In the genomic region with DNA sequence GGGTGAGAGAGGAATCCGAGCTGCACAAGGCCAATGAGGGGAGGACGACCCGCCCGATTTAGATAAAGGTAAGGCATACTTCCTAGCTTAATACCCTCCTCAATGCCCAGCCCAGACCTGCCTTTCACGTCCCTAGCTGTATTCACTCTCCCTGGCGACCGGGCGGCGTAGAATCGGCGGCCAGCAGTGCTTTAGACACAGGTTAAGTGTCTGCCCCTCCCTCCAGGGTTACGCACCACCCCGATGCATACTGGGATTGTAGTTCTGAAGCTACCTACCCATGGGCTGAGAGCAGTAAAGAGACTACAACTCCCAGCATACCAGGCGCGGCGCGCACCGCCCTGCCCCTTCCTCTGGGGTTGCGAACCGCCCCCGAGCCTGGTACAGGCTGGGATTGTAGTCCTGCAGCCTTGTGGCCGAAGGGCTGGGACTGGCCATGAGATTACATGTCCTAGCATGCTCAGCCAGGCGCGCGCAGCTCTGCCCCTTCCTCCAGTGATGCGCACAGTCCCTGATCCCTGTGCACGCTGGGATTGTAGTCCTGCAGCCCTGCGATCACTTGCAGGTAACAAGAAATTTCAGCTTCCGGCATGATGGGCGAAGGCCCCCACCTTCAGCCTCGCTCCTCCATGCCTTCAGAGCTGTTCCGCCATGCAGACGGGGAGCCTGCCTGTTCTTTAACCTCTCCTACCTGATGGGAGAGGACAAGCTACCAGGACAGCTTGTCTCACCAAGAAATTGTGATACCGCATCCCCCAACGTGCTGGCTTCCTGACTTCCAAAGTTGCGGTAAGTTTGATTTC, we compare ENCODE assay signal across 1 cellular context.
TF ChIP-seq lines count a peak whose summit lies in the region.

No MANE protein-coding gene starts in this region.

TF ChIP-seq in K562, 482 proteins besides CTCF, POLR2A, EP300 and RAD21 (continued from another document and continues in another):
- TF ChIP-seq, protein P1, sequence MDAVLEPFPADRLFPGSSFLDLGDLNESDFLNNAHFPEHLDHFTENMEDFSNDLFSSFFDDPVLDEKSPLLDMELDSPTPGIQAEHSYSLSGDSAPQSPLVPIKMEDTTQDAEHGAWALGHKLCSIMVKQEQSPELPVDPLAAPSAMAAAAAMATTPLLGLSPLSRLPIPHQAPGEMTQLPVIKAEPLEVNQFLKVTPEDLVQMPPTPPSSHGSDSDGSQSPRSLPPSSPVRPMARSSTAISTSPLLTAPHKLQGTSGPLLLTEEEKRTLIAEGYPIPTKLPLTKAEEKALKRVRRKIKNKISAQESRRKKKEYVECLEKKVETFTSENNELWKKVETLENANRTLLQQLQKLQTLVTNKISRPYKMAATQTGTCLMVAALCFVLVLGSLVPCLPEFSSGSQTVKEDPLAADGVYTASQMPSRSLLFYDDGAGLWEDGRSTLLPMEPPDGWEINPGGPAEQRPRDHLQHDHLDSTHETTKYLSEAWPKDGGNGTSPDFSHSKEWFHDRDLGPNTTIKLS (IDR thresholded peaks at IDR 0.05; ENCODE audit: borderline replicate concordance, low read depth) = peak; percentile 94
- TF ChIP-seq ATF1 (CRISPR knock-in tag; IDR thresholded peaks at IDR 0.05) (no peak), ATF1 (tag; IDR thresholded peaks at IDR 0.05) (peak; percentile 97), CBX5 (IDR thresholded peaks at IDR 0.05; ENCODE audit: borderline replicate concordance, low read depth) (0 out of 2 replicates have a peak, but pooled peaks have one; percentile 15), SRF (CRISPR knock-in tag; IDR thresholded peaks at IDR 0.05) (0 out of 4 replicates have a peak, but pooled peaks of 1 of the 2 experiments have one; percentile 54), HCFC1 (IDR thresholded peaks at IDR 0.05; ENCODE audit: low read depth, low read length) (peak; percentile 99), POLR2AphosphoS2 (IDR thresholded peaks at IDR 0.05; ENCODE audit: low read length) (no peak), ZNF175 (CRISPR knock-in tag; IDR thresholded peaks at IDR 0.05; ENCODE audit: low read depth) (peak; percentile 78; the same call in 1 of the 2 replicates), CXXC5 (CRISPR knock-in tag; IDR thresholded peaks at IDR 0.05) (peak; percentile 97), SIN3A (IDR thresholded peaks at IDR 0.05; ENCODE audit: borderline replicate concordance in 2 of 2, control insufficient read depth in 1 of 2, low read depth in 2 of 2, low read length in 2 of 2) (peak; percentile 26 to 49; a peak in 1 of 4 replicates), SIX5 (IDR thresholded peaks at IDR 0.05; ENCODE audit: borderline replicate concordance in 1 of 2, insufficient read depth in 1 of 2, low read depth in 1 of 2, low read length in 2 of 2) (peak; percentile 89 to 94), MAZ (CRISPR knock-in tag; conservative IDR thresholded peaks at IDR 0.05 in 1 of 2, IDR thresholded peaks at IDR 0.05 in 1 of 2) (peak; percentile 96 to 97), NRF1 (conservative IDR thresholded peaks at IDR 0.05 in 1 of 2, IDR thresholded peaks at IDR 0.05 in 1 of 2) (peak; percentile 92 to 94), TBL1XR1 (IDR thresholded peaks at IDR 0.05; ENCODE audit: low read length in 2 of 2) (0 out of 4 replicates have a peak, but pooled peaks of 1 of the 2 experiments have one; percentile 51), ZKSCAN8 (CRISPR knock-in tag; IDR thresholded peaks at IDR 0.05) (no peak), ZNF644 (tag; IDR thresholded peaks at IDR 0.05; ENCODE audit: low read depth) (peak; percentile 90), KLF13 (tag; IDR thresholded peaks at IDR 0.05; ENCODE audit: borderline replicate concordance, low read depth) (peak; percentile 86; the same call in 1 of the 2 replicates), ZKSCAN1 (IDR thresholded peaks at IDR 0.05; ENCODE audit: low read depth, low read length) (peak; percentile 36; the same call in 1 of the 2 replicates), CREM (IDR thresholded peaks at IDR 0.05; ENCODE audit: low read depth) (peak; percentile 94), EHMT2 (IDR thresholded peaks at IDR 0.05) (0 out of 2 replicates have a peak, but pooled peaks have one; percentile 7), YY1 (IDR thresholded peaks at IDR 0.05; ENCODE audit: borderline replicate concordance in 1 of 3, control insufficient read depth in 1 of 3, extremely low read depth in 1 of 3, insufficient read depth in 3 of 3, insufficient read length in 1 of 3, insufficient replicate concordance in 2 of 3, low read depth in 1 of 3, low read length in 2 of 3) (peak in 2 of 3 experiments; percentile 44 to 70), GABPA (tag; conservative IDR thresholded peaks at IDR 0.05; ENCODE audit: low read depth) (peak; percentile 90), KAT2B (IDR thresholded peaks at IDR 0.05; ENCODE audit: low read depth, low read length) (no peak), PHF20 (IDR thresholded peaks at IDR 0.05; ENCODE audit: partially characterized antibody) (peak; percentile 68), CTBP1 (IDR thresholded peaks at IDR 0.05; ENCODE audit: borderline replicate concordance) (peak; percentile 90), RBFOX2 (IDR thresholded peaks at IDR 0.05; ENCODE audit: low read depth, low read length) (peak; percentile 73), POU5F1 (IDR thresholded peaks at IDR 0.05; ENCODE audit: borderline replicate concordance, low read depth, low read length, partially characterized antibody) (peak; percentile 77)
- TF ChIP-seq, protein P2, sequence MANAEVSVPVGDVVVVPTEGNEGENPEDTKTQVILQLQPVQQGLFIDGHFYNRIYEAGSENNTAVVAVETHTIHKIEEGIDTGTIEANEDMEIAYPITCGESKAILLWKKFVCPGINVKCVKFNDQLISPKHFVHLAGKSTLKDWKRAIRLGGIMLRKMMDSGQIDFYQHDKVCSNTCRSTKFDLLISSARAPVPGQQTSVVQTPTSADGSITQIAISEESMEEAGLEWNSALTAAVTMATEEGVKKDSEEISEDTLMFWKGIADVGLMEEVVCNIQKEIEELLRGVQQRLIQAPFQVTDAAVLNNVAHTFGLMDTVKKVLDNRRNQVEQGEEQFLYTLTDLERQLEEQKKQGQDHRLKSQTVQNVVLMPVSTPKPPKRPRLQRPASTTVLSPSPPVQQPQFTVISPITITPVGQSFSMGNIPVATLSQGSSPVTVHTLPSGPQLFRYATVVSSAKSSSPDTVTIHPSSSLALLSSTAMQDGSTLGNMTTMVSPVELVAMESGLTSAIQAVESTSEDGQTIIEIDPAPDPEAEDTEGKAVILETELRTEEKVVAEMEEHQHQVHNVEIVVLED (CRISPR knock-in tag; IDR thresholded peaks at IDR 0.05) = peak; percentile 94
- TF ChIP-seq, protein P3, sequence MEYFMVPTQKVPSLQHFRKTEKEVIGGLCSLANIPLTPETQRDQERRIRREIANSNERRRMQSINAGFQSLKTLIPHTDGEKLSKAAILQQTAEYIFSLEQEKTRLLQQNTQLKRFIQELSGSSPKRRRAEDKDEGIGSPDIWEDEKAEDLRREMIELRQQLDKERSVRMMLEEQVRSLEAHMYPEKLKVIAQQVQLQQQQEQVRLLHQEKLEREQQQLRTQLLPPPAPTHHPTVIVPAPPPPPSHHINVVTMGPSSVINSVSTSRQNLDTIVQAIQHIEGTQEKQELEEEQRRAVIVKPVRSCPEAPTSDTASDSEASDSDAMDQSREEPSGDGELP (CRISPR knock-in tag; IDR thresholded peaks at IDR 0.05; ENCODE audit: borderline replicate concordance) = peak; percentile 82
- TF ChIP-seq, protein P4, sequence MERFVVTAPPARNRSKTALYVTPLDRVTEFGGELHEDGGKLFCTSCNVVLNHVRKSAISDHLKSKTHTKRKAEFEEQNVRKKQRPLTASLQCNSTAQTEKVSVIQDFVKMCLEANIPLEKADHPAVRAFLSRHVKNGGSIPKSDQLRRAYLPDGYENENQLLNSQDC (CRISPR knock-in tag; IDR thresholded peaks at IDR 0.05) = no peak
- TF ChIP-seq, protein P5, sequence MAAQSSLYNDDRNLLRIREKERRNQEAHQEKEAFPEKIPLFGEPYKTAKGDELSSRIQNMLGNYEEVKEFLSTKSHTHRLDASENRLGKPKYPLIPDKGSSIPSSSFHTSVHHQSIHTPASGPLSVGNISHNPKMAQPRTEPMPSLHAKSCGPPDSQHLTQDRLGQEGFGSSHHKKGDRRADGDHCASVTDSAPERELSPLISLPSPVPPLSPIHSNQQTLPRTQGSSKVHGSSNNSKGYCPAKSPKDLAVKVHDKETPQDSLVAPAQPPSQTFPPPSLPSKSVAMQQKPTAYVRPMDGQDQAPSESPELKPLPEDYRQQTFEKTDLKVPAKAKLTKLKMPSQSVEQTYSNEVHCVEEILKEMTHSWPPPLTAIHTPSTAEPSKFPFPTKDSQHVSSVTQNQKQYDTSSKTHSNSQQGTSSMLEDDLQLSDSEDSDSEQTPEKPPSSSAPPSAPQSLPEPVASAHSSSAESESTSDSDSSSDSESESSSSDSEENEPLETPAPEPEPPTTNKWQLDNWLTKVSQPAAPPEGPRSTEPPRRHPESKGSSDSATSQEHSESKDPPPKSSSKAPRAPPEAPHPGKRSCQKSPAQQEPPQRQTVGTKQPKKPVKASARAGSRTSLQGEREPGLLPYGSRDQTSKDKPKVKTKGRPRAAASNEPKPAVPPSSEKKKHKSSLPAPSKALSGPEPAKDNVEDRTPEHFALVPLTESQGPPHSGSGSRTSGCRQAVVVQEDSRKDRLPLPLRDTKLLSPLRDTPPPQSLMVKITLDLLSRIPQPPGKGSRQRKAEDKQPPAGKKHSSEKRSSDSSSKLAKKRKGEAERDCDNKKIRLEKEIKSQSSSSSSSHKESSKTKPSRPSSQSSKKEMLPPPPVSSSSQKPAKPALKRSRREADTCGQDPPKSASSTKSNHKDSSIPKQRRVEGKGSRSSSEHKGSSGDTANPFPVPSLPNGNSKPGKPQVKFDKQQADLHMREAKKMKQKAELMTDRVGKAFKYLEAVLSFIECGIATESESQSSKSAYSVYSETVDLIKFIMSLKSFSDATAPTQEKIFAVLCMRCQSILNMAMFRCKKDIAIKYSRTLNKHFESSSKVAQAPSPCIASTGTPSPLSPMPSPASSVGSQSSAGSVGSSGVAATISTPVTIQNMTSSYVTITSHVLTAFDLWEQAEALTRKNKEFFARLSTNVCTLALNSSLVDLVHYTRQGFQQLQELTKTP (IDR thresholded peaks at IDR 0.05; ENCODE audit: low read depth in 1 of 2, partially characterized antibody in 2 of 2) = peak in 1 of 2 experiments; percentile 98
- TF ChIP-seq, protein P6, sequence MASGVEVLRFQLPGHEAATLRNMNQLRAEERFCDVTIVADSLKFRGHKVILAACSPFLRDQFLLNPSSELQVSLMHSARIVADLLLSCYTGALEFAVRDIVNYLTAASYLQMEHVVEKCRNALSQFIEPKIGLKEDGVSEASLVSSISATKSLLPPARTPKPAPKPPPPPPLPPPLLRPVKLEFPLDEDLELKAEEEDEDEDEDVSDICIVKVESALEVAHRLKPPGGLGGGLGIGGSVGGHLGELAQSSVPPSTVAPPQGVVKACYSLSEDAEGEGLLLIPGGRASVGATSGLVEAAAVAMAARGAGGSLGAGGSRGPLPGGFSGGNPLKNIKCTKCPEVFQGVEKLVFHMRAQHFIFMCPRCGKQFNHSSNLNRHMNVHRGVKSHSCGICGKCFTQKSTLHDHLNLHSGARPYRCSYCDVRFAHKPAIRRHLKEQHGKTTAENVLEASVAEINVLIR (CRISPR knock-in tag; IDR thresholded peaks at IDR 0.05) = peak; percentile 76
- TF ChIP-seq, protein P7, sequence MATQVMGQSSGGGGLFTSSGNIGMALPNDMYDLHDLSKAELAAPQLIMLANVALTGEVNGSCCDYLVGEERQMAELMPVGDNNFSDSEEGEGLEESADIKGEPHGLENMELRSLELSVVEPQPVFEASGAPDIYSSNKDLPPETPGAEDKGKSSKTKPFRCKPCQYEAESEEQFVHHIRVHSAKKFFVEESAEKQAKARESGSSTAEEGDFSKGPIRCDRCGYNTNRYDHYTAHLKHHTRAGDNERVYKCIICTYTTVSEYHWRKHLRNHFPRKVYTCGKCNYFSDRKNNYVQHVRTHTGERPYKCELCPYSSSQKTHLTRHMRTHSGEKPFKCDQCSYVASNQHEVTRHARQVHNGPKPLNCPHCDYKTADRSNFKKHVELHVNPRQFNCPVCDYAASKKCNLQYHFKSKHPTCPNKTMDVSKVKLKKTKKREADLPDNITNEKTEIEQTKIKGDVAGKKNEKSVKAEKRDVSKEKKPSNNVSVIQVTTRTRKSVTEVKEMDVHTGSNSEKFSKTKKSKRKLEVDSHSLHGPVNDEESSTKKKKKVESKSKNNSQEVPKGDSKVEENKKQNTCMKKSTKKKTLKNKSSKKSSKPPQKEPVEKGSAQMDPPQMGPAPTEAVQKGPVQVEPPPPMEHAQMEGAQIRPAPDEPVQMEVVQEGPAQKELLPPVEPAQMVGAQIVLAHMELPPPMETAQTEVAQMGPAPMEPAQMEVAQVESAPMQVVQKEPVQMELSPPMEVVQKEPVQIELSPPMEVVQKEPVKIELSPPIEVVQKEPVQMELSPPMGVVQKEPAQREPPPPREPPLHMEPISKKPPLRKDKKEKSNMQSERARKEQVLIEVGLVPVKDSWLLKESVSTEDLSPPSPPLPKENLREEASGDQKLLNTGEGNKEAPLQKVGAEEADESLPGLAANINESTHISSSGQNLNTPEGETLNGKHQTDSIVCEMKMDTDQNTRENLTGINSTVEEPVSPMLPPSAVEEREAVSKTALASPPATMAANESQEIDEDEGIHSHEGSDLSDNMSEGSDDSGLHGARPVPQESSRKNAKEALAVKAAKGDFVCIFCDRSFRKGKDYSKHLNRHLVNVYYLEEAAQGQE (CRISPR knock-in tag; IDR thresholded peaks at IDR 0.05; ENCODE audit: low read depth) = peak; percentile 12; the same call in 1 of the 2 replicates
- TF ChIP-seq, protein P8, sequence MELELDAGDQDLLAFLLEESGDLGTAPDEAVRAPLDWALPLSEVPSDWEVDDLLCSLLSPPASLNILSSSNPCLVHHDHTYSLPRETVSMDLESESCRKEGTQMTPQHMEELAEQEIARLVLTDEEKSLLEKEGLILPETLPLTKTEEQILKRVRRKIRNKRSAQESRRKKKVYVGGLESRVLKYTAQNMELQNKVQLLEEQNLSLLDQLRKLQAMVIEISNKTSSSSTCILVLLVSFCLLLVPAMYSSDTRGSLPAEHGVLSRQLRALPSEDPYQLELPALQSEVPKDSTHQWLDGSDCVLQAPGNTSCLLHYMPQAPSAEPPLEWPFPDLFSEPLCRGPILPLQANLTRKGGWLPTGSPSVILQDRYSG (tag; conservative IDR thresholded peaks at IDR 0.05; ENCODE audit: low read depth) = no peak
- TF ChIP-seq, protein P9, sequence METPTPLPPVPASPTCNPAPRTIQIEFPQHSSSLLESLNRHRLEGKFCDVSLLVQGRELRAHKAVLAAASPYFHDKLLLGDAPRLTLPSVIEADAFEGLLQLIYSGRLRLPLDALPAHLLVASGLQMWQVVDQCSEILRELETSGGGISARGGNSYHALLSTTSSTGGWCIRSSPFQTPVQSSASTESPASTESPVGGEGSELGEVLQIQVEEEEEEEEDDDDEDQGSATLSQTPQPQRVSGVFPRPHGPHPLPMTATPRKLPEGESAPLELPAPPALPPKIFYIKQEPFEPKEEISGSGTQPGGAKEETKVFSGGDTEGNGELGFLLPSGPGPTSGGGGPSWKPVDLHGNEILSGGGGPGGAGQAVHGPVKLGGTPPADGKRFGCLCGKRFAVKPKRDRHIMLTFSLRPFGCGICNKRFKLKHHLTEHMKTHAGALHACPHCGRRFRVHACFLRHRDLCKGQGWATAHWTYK (CRISPR knock-in tag; IDR thresholded peaks at IDR 0.05) = no peak
- TF ChIP-seq, protein P10, sequence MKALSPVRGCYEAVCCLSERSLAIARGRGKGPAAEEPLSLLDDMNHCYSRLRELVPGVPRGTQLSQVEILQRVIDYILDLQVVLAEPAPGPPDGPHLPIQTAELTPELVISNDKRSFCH (CRISPR knock-in tag; IDR thresholded peaks at IDR 0.05) = no peak
- TF ChIP-seq, protein P10 (tag; IDR thresholded peaks at IDR 0.05) = 0 out of 2 replicates have a peak, but pooled peaks have one; percentile 52
